Comparison of ENCODE assay signal across 24 cellular contexts in the genomic region with DNA sequence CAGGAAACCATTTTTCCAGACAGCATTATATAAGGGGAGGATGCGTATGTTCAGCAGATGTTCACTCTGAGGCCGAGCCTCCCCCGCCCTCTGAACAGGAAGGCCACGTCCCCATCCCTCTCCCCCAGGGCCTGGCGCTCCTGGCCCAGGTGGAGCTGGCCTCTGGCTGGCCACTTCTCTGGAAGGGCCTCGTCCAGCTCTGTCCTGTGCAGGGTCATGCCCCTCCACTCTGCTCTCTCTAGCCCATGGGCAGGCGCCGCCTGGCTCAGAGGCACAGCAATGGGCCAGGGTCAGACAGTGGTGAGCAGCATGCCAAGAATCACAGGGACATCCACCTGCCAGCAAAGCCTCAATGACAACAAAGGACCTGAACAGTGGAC. TPM values are rescaled to one million over a fixed set of nuclear protein-coding genes. Genes with fewer than 3 reads are reported as not detected.
DNase-seq lines count a peak whose midpoint lies in the region; ATAC-seq and TF ChIP-seq lines count a peak whose summit lies in the region.
"Had no signal": no experiment of that assay in that cellular context is flagged by ENCODE, and none has a peak within 500 bp of the region (broad histone marks: within the 10 kb centered on the region; RNA-seq: fewer than 3 reads in every experiment).

No MANE protein-coding gene starts in this region.

- ATAC-seq in left lung (no peak), psoas muscle (no peak)
- ATAC-seq: activated CD4-positive, alpha-beta T cell treated with anti-CD3 and anti-CD28 coated beads for 36 hours; HCT116; T-helper 17 cell had no signal

- H3K27ac Mint-ChIP-seq in CD14-positive monocyte = no peak overlapping the region
- H3K27ac Mint-ChIP-seq: activated CD4-positive, alpha-beta T cell treated with anti-CD3 and anti-CD28 coated beads for 36 hours; activated T-cell treated with anti-CD3 and anti-CD28 coated beads, Interleukin-2, amount 50 U/mL, for 24 hours; CD4-positive, CD25-positive, alpha-beta regulatory T cell; T-helper 17 cell had no signal

- H3K9me3 ChIP-seq in BE2C (no peaks in the 10 kb centered on the region), left lung (peaks cover 0 to 3% of the 10 kb centered on the region in 2 donors), psoas muscle (no peaks in the 10 kb centered on the region), OCI-LY7 (ENCODE audit: low read length) (no peaks in the 10 kb centered on the region)
- H3K9me3 ChIP-seq: upper lobe of left lung had no signal

- H3K27me3 ChIP-seq in BE2C (no peaks in the 10 kb centered on the region), left lung (peaks cover 0 to 6% of the 10 kb centered on the region in 2 donors), psoas muscle (ENCODE audit: insufficient read depth in 3 of 3, low read length in 2 of 3) (no peaks in the 10 kb centered on the region)
- H3K27me3 ChIP-seq: brain microvascular endothelial cell, upper lobe of left lung had no signal

- H3K4me3 Mint-ChIP-seq in CD14-positive monocyte = no peak overlapping the region
- H3K4me3 Mint-ChIP-seq: activated CD4-positive, alpha-beta T cell treated with anti-CD3 and anti-CD28 coated beads for 36 hours; activated T-cell treated with anti-CD3 and anti-CD28 coated beads, Interleukin-2, amount 50 U/mL, for 24 hours; CD4-positive, CD25-positive, alpha-beta regulatory T cell; T-helper 17 cell had no signal

- CTCF ChIA-PET in OCI-LY7 (lab: Charles Lee; ENCODE audit: unreplicated experiment) = no interaction called here

- H3K36me3 ChIP-seq in BE2C = no peaks in the 10 kb centered on the region
- H3K36me3 ChIP-seq in left lung = no peaks in the 10 kb centered on the region
- H3K36me3 ChIP-seq in psoas muscle (ENCODE audit: insufficient read depth in 1 of 2, low read depth in 1 of 2) = no peaks in the 10 kb centered on the region
- H3K36me3 ChIP-seq in OCI-LY7 (ENCODE audit: insufficient read depth, low read length) = no peaks in the 10 kb centered on the region
- H3K36me3 ChIP-seq: brain microvascular endothelial cell, upper lobe of left lung had no signal

- H3K4me3 ChIP-seq in BE2C (ENCODE audit: low read depth, low read length) (no peak overlapping the region), left lung (no peak overlapping the region), psoas muscle (no peak overlapping the region), OCI-LY7 (ENCODE audit: low read depth, low read length, poor library complexity, severe bottlenecking) (no peak overlapping the region)
- H3K4me3 ChIP-seq: SK-N-MC, upper lobe of left lung had no signal

- DNase-seq in BE2C (peak; percentile 3), CD14-positive monocyte (ENCODE audit: low spot score) (peak; percentile 34), left lung (peak; percentile 25 to 55), psoas muscle (peak; percentile 8 to 21), T1000 (lab: John Stamatoyannopoulos, UW) (no peak), amniotic stem cell (lab: John Stamatoyannopoulos, UW) (no peak), OCI-LY7 (ENCODE audit: low spot score) (no peak)
- DNase-seq: activated CD4-positive, alpha-beta T cell treated with anti-CD3 and anti-CD28 coated beads for 36 hours; activated CD8-positive, alpha-beta memory T cell treated with anti-CD3 and anti-CD28 coated beads for 24 hours; activated naive CD4-positive, alpha-beta T cell; activated T-cell treated with anti-CD3 and anti-CD28 coated beads, Interleukin-2, amount 50 U/mL, for 24 hours; brain microvascular endothelial cell; CD4-positive, CD25-positive, alpha-beta regulatory T cell; NCI-H1417; NCI-H446; NCI-H82; nucleus accumbens; RPMI8226; T-helper 17 cell; upper lobe of left lung had no signal

- H3K79me2 ChIP-seq in OCI-LY7 (ENCODE audit: insufficient read depth, low read depth, low read length) = no peaks in the 10 kb centered on the region

- BruUV-seq in OCI-LY7 (replicated peaks; lab: Mats Ljungman, UMichigan) = no TSS peak

- intact Hi-C loops in CD14-positive monocyte (cut with micrococcal nuclease) (no loop called here), left lung (cut with DNase I) (no loop called here), psoas muscle (cut with DNase I) (no loop called here), OCI-LY7 (cut with micrococcal nuclease; ENCODE audit: unreplicated experiment) (no loop called here)

- H3K9me3 Mint-ChIP-seq in CD14-positive monocyte = peaks cover 2 to 23% (median 11%) of the 10 kb centered on the region in 7 donors

- H3K4me1 Mint-ChIP-seq in CD14-positive monocyte = no peaks in the 10 kb centered on the region
- H3K4me1 Mint-ChIP-seq: activated CD4-positive, alpha-beta T cell treated with anti-CD3 and anti-CD28 coated beads for 36 hours; CD4-positive, CD25-positive, alpha-beta regulatory T cell; T-helper 17 cell had no signal

- H4K20me1 ChIP-seq in OCI-LY7 (ENCODE audit: insufficient read depth, low read length) = no peaks in the 10 kb centered on the region

- POLR2A ChIA-PET in OCI-LY7 (lab: Charles Lee) = no interaction called here

- no peaks in the 10 kb centered on the region for H3K4me1 ChIP-seq in BE2C
- peaks cover 0 to 3% of the 10 kb centered on the region in 2 donors for H3K4me1 ChIP-seq in left lung
- H3K4me1 ChIP-seq in psoas muscle = peaks cover 5% of the 10 kb centered on the region
- H3K4me1 ChIP-seq in OCI-LY7 (ENCODE audit: insufficient read depth, low read length, poor library complexity, severe bottlenecking) = no peaks in the 10 kb centered on the region

- 82 to 91% (median 87%) methylated on average over 8 of the region's 8 CpGs for WGBS in psoas muscle, 3 donors

- no peak for TF ChIP-seq CTCF in BE2C (IDR thresholded peaks at IDR 0.05; ENCODE audit: low read depth, low read length)
- no peak for TF ChIP-seq CTCF in CD14-positive monocyte (IDR thresholded peaks at IDR 0.05)
- TF ChIP-seq CTCF in left lung (IDR thresholded peaks at IDR 0.05) = no peak
- TF ChIP-seq CTCF in psoas muscle (IDR thresholded peaks at IDR 0.05) = no peak
- TF ChIP-seq CTCF in OCI-LY7 (conservative IDR thresholded peaks at IDR 0.05; ENCODE audit: low read length) = no peak

- H3K27ac ChIP-seq in left lung = no peak overlapping the region
- H3K27ac ChIP-seq in psoas muscle = no peak overlapping the region
- H3K27ac ChIP-seq in OCI-LY7 (ENCODE audit: low read depth, low read length, poor library complexity, severe bottlenecking) = no peak overlapping the region
- H3K27ac ChIP-seq: brain microvascular endothelial cell, KMS-11, SK-N-MC, upper lobe of left lung had no signal

- H3K27me3 Mint-ChIP-seq in CD14-positive monocyte (ENCODE audit: low read depth in 3 of 3) = peaks cover 0 to 2% (median 2%) of the 10 kb centered on the region in 3 donors
- H3K27me3 Mint-ChIP-seq: activated CD4-positive, alpha-beta T cell treated with anti-CD3 and anti-CD28 coated beads for 36 hours; CD4-positive, CD25-positive, alpha-beta regulatory T cell had no signal

- no peak overlapping the region for H3K4me2 ChIP-seq in OCI-LY7 (ENCODE audit: low read length)
- H3K4me2 ChIP-seq: KMS-11 had no signal

- H3K9me2 ChIP-seq in OCI-LY7 (ENCODE audit: insufficient read depth, low read length) = no peaks in the 10 kb centered on the region

- H2AFZ ChIP-seq in OCI-LY7 (ENCODE audit: low read length) = no peak overlapping the region

- H3K36me3 Mint-ChIP-seq in CD14-positive monocyte = no peaks in the 10 kb centered on the region
- H3K36me3 Mint-ChIP-seq: CD4-positive, CD25-positive, alpha-beta regulatory T cell had no signal

RNA-seq across cellular contexts. Expression of gene ADAMTS2, which starts 34.2 kb away (rescaled TPM):
- polyA plus RNA-seq in BE2C (2012; ENCODE audit: insufficient read depth, insufficient read length, low read depth) = 0.49 TPM
- polyA plus RNA-seq in CD14-positive monocyte (under 1 TPM in 1 of 2 donors, not detected in 1; 0.74 TPM), psoas muscle (1 to 10 TPM in 1 of 3 donors, under 1 TPM in 2; 0.83 to 2.0 (median 0.97) TPM)
- total RNA-seq in left lung (10 to 100 TPM; 51.6 to 68.2 TPM), psoas muscle (1 to 10 TPM; 1.9 to 3.7 (median 2.5) TPM), OCI-LY7 (2022) (not detected in 2 replicates)
- not detected in 2 replicates for total RNA-seq in OCI-LY7 (2014; rRNA removed; shearing (Covaris generic))
- total RNA-seq: activated CD4-positive, alpha-beta T cell treated with anti-CD3 and anti-CD28 coated beads for 36 hours; CD4-positive, CD25-positive, alpha-beta regulatory T cell; T-helper 17 cell had no signal
- polyA plus RNA-seq: keratinocyte had no signal

Comparison
In these comparisons a context has a peak if more than half of its experiments do, and no peak if none do; other contexts are left out.
1. DNase-seq: peak in BE2C (single experiment), CD14-positive monocyte (single experiment), left lung (2 of 2) and psoas muscle (2 of 2); none in T1000 (single experiment), amniotic stem cell (single experiment) and OCI-LY7 (single experiment).
2. RNA of gene ADAMTS2, which starts 34.2 kb away (total RNA-seq): 51.6 to 68.2 TPM in left lung; 1.9 to 3.7 TPM in psoas muscle and not detected in OCI-LY7; every median in the first group is over 10 times any median in the second.